In genomic region chr6:150741633-150742200, GRCh38 we compare ENCODE assay signal across 8 cellular contexts.
A peak's percentile ranks its signal among the peaks of the same experiment; 100 is the strongest.
DNase-seq lines count a peak whose midpoint lies in the region; ATAC-seq and TF ChIP-seq lines count a peak whose summit lies in the region.

No MANE protein-coding gene starts in this region.

- no peaks in the 10 kb centered on the region for H3K27me3 ChIP-seq in heart left ventricle
- H3K27me3 ChIP-seq in esophagus squamous epithelium = no peaks in the 10 kb centered on the region
- no peaks in the 10 kb centered on the region for H3K27me3 ChIP-seq in thoracic aorta (replicated peaks; ENCODE audit: insufficient read depth)

- ATAC-seq in heart left ventricle (no peak), left ventricle myocardium superior (no peak), thoracic aorta (ENCODE audit: insufficient number of reproducible peaks, low FRiP score, low read depth) (no peak), GM18520 (IDR thresholded peaks at IDR 0.05; ENCODE audit: unreplicated experiment) (no peak)

- intact Hi-C loops in heart left ventricle (cut with DNase I) (loop anchor here in 2 of 10 donors (5.0 kb wide), 1 partner anchor 324 kb away; no protein-coding TSS in a partner anchor), left ventricle myocardium superior (cut with micrococcal nuclease) (no loop called here), esophagus squamous epithelium (cut with DNase I) (no loop called here)

- H3K4me1 ChIP-seq in heart left ventricle (peaks cover 0 to 48% (median 12%) of the 10 kb centered on the region in 12 donors), esophagus squamous epithelium (peaks cover 0 to 26% (median 0%) of the 10 kb centered on the region in 3 donors), thoracic aorta (ENCODE audit: control insufficient read depth in 1 of 2, low read depth in 2 of 2) (no peaks in the 10 kb centered on the region)

- H3K9me3 ChIP-seq in heart left ventricle (no peaks in the 10 kb centered on the region), esophagus squamous epithelium (no peaks in the 10 kb centered on the region), thoracic aorta (no peaks in the 10 kb centered on the region)

- H3K4me3 ChIP-seq in heart left ventricle = no peak overlapping the region
- H3K4me3 ChIP-seq in esophagus squamous epithelium = no peak overlapping the region
- no peak overlapping the region for H3K4me3 ChIP-seq in thoracic aorta

- H3K36me3 ChIP-seq in heart left ventricle (no peaks in the 10 kb centered on the region), esophagus squamous epithelium (no peaks in the 10 kb centered on the region), thoracic aorta (no peaks in the 10 kb centered on the region)

- DNase-seq in heart left ventricle = peak in 1 of 5 donors; percentile 25
- DNase-seq in left ventricle myocardium superior = no peak
- peak; percentile 2 for DNase-seq in NCI-H460 (ENCODE audit: extremely low read depth, low read depth)
- no peak for DNase-seq in esophagus squamous epithelium (lab: John Stamatoyannopoulos, UW)
- DNase-seq in thoracic aorta (ENCODE audit: low spot score) = no peak
- no peak for DNase-seq in cerebellar cortex (ENCODE audit: low spot score)
- no peak for DNase-seq in SKM-1 treated with dmso at 0.1 percent for 144 hours (lab: John Stamatoyannopoulos, UW; ENCODE audit: unreplicated experiment)

- TF ChIP-seq POLR2A in heart left ventricle (IDR thresholded peaks at IDR 0.05) (no peak), esophagus squamous epithelium (IDR thresholded peaks at IDR 0.05) (no peak)

- WGBS in heart left ventricle, 4 donors = 53 to 73% (median 58%) methylated on average over 6 of the region's 6 CpGs
- WGBS in esophagus squamous epithelium, 2 donors = 72 to 90% methylated on average over 2 to 6 of the region's 6 CpGs

- H3K27ac ChIP-seq in heart left ventricle = no peak overlapping the region
- H3K27ac ChIP-seq in esophagus squamous epithelium = no peak overlapping the region
- no peak overlapping the region for H3K27ac ChIP-seq in thoracic aorta

- TF ChIP-seq CTCF in heart left ventricle (IDR thresholded peaks at IDR 0.05) (peak in 11 of 12 donors; percentile 18 to 61 (median 40)), esophagus squamous epithelium (IDR thresholded peaks at IDR 0.05) (peak; percentile 15 to 46 (median 22)), thoracic aorta (IDR thresholded peaks at IDR 0.05) (peak; percentile 32)
